ENCODE assay signal across 28 cellular contexts in genomic region chr2:144628566-144628965, GRCh38.
"Had no signal": no experiment of that assay in that cellular context is flagged by ENCODE, and none has a peak within 500 bp of the region (broad histone marks: within the 10 kb centered on the region; RNA-seq: fewer than 3 reads in every experiment).

No MANE protein-coding gene starts in this region.

- H3K4me3 ChIP-seq: coronary artery, dorsolateral prefrontal cortex, gastroesophageal sphincter had no signal

- H3K4me3 Mint-ChIP-seq: activated CD4-positive, alpha-beta memory T cell treated with anti-CD3 and anti-CD28 coated beads, Interleukin-2, amount 10 ng/mL, durations not matched to agents 7 days and 5 days; activated CD4-positive, alpha-beta T cell treated with anti-CD3 and anti-CD28 coated beads for 36 hours; activated CD4-positive, alpha-beta T cell treated with anti-CD3 and anti-CD28 coated beads, Interleukin-2, amount 10 ng/mL, durations not matched to agents 24 days and 14 days; activated naive CD4-positive, alpha-beta T cell treated with anti-CD3 and anti-CD28 coated beads, Interleukin-2, amount 10 ng/mL, durations not matched to agents 7 days and 5 days; activated naive CD8-positive, alpha-beta T cell treated with anti-CD3 and anti-CD28 coated beads, Interleukin-2, amount 10 ng/mL, durations not matched to agents 7 days and 5 days; activated T-cell treated with anti-CD3 and anti-CD28 coated beads, Interleukin-2, amount 50 U/mL, for 24 hours; activated T-cell treated with anti-CD3 and anti-CD28 coated beads, Interleukin-2, amount 50 U/mL, for 72 hours; central memory CD8-positive, alpha-beta T cell; dendritic cell treated with granulocyte-macrophage colony-stimulating factor and Interleukin-4, amounts not matched to agents 40 ng/mL and 50 ng/mL, for 4 days; effector memory CD8-positive, alpha-beta T cell had no signal

- ATAC-seq: activated CD4-positive, alpha-beta T cell treated with anti-CD3 and anti-CD28 coated beads for 36 hours; activated naive CD4-positive, alpha-beta T cell treated with anti-CD3 and anti-CD28 coated beads, Interleukin-2, amount 50 U/mL, for 72 hours; activated T-cell treated with anti-CD3 and anti-CD28 coated beads, Interleukin-2, amount 50 U/mL, for 72 hours; effector memory CD8-positive, alpha-beta T cell; esophagus mucosa; gastroesophageal sphincter had no signal

- H3K9me3 Mint-ChIP-seq: activated CD4-positive, alpha-beta memory T cell treated with anti-CD3 and anti-CD28 coated beads, Interleukin-2, amount 10 ng/mL, durations not matched to agents 7 days and 5 days; activated naive CD4-positive, alpha-beta T cell treated with anti-CD3 and anti-CD28 coated beads, Interleukin-2, amount 50 U/mL, for 72 hours; activated T-cell treated with anti-CD3 and anti-CD28 coated beads, Interleukin-2, amount 50 U/mL, for 24 hours; activated T-cell treated with anti-CD3 and anti-CD28 coated beads, Interleukin-2, amount 50 U/mL, for 72 hours; central memory CD8-positive, alpha-beta T cell; dendritic cell treated with granulocyte-macrophage colony-stimulating factor and Interleukin-4, amounts not matched to agents 40 ng/mL and 50 ng/mL, for 4 days; effector memory CD8-positive, alpha-beta T cell had no signal

- H3K27me3 ChIP-seq: brain microvascular endothelial cell, dorsolateral prefrontal cortex, gastroesophageal sphincter had no signal

- H3K4me1 ChIP-seq: gastroesophageal sphincter had no signal

- H3K4me1 Mint-ChIP-seq: activated CD4-positive, alpha-beta memory T cell treated with anti-CD3 and anti-CD28 coated beads, Interleukin-2, amount 10 ng/mL, durations not matched to agents 7 days and 5 days; activated CD4-positive, alpha-beta T cell treated with anti-CD3 and anti-CD28 coated beads for 36 hours; activated CD4-positive, alpha-beta T cell treated with anti-CD3 and anti-CD28 coated beads, Interleukin-2, amount 10 ng/mL, durations not matched to agents 24 days and 14 days; activated naive CD4-positive, alpha-beta T cell treated with anti-CD3 and anti-CD28 coated beads, Interleukin-2, amount 10 ng/mL, durations not matched to agents 7 days and 5 days; activated naive CD8-positive, alpha-beta T cell treated with anti-CD3 and anti-CD28 coated beads, Interleukin-2, amount 10 ng/mL, durations not matched to agents 7 days and 5 days had no signal

- H3K27ac Mint-ChIP-seq: activated CD4-positive, alpha-beta memory T cell treated with anti-CD3 and anti-CD28 coated beads, Interleukin-2, amount 10 ng/mL, durations not matched to agents 7 days and 5 days; activated CD4-positive, alpha-beta T cell treated with anti-CD3 and anti-CD28 coated beads for 36 hours; activated CD4-positive, alpha-beta T cell treated with anti-CD3 and anti-CD28 coated beads, Interleukin-2, amount 10 ng/mL, durations not matched to agents 24 days and 14 days; activated naive CD4-positive, alpha-beta T cell treated with anti-CD3 and anti-CD28 coated beads, Interleukin-2, amount 10 ng/mL, durations not matched to agents 7 days and 5 days; activated naive CD4-positive, alpha-beta T cell treated with anti-CD3 and anti-CD28 coated beads, Interleukin-2, amount 50 U/mL, for 72 hours; activated naive CD8-positive, alpha-beta T cell treated with anti-CD3 and anti-CD28 coated beads, Interleukin-2, amount 10 ng/mL, durations not matched to agents 7 days and 5 days; activated T-cell treated with anti-CD3 and anti-CD28 coated beads, Interleukin-2, amount 50 U/mL, for 24 hours; activated T-cell treated with anti-CD3 and anti-CD28 coated beads, Interleukin-2, amount 50 U/mL, for 72 hours; dendritic cell treated with granulocyte-macrophage colony-stimulating factor and Interleukin-4, amounts not matched to agents 40 ng/mL and 50 ng/mL, for 4 days; effector memory CD8-positive, alpha-beta T cell had no signal

- H3K27ac ChIP-seq: brain microvascular endothelial cell, coronary artery, dorsolateral prefrontal cortex, gastroesophageal sphincter had no signal

- H3K36me3 ChIP-seq: brain microvascular endothelial cell, gastroesophageal sphincter had no signal

- H3K36me3 Mint-ChIP-seq: activated naive CD4-positive, alpha-beta T cell treated with anti-CD3 and anti-CD28 coated beads, Interleukin-2, amount 10 ng/mL, durations not matched to agents 7 days and 5 days; activated naive CD4-positive, alpha-beta T cell treated with anti-CD3 and anti-CD28 coated beads, Interleukin-2, amount 50 U/mL, for 72 hours; activated naive CD8-positive, alpha-beta T cell treated with anti-CD3 and anti-CD28 coated beads, Interleukin-2, amount 10 ng/mL, durations not matched to agents 7 days and 5 days had no signal

- H3K27me3 Mint-ChIP-seq: central memory CD8-positive, alpha-beta T cell; dendritic cell treated with granulocyte-macrophage colony-stimulating factor and Interleukin-4, amounts not matched to agents 40 ng/mL and 50 ng/mL, for 4 days had no signal

- DNase-seq: activated CD4-positive, alpha-beta memory T cell treated with anti-CD3 and anti-CD28 coated beads, Interleukin-2, amount 10 ng/mL, durations not matched to agents 7 days and 5 days; activated CD4-positive, alpha-beta T cell treated with anti-CD3 and anti-CD28 coated beads for 36 hours; activated CD4-positive, alpha-beta T cell treated with anti-CD3 and anti-CD28 coated beads, Interleukin-2, amount 10 ng/mL, durations not matched to agents 24 days and 14 days; activated CD4-positive, alpha-beta T cell treated with anti-CD3 and anti-CD28 coated beads, Interleukin-2, amount 50 U/mL, for 4 hours; activated CD4-positive, CD25-positive, alpha-beta regulatory T cell; activated CD4-positive, CD25-positive, alpha-beta regulatory T cell treated with anti-CD3 and anti-CD28 coated beads, Interleukin-2, amount 50 U/mL, for 72 hours; activated CD8-positive, alpha-beta memory T cell treated with anti-CD3 and anti-CD28 coated beads, Interleukin-2, amount 50 U/mL, for 48 hours; activated gamma-delta T cell; activated naive CD4-positive, alpha-beta T cell; activated naive CD4-positive, alpha-beta T cell treated with anti-CD3 and anti-CD28 coated beads, Interleukin-2, amount 10 ng/mL, durations not matched to agents 7 days and 5 days; activated naive CD8-positive, alpha-beta T cell treated with anti-CD3 and anti-CD28 coated beads, Interleukin-2, amount 10 ng/mL, durations not matched to agents 7 days and 5 days; activated T-cell treated with anti-CD3 and anti-CD28 coated beads for 4 hours; activated T-cell treated with anti-CD3 and anti-CD28 coated beads, Interleukin-2, amount 50 U/mL, for 24 hours; activated T-cell treated with anti-CD3 and anti-CD28 coated beads, Interleukin-2, amount 50 U/mL, for 72 hours; amniotic stem cell; anterior cingulate cortex; brain microvascular endothelial cell; dorsolateral prefrontal cortex; effector CD4-positive, alpha-beta T cell; effector memory CD8-positive, alpha-beta T cell; foreskin melanocyte; T-helper 2 cell had no signal
